In genomic region chr12:13004368-13004767, GRCh38 we compare ENCODE assay signal across 30 cellular contexts. TPM values are rescaled to one million over a fixed set of nuclear protein-coding genes. Genes with fewer than 3 reads are reported as not detected.
"Had no signal": no experiment of that assay in that cellular context is flagged by ENCODE, and none has a peak within 500 bp of the region (broad histone marks: within the 10 kb centered on the region; RNA-seq: fewer than 3 reads in every experiment).

No MANE protein-coding gene starts in this region.

- DNase-seq: activated B cell treated with CpG ODN at 0.5 μM for 24 hours; activated CD8-positive, alpha-beta memory T cell treated with anti-CD3 and anti-CD28 coated beads, Interleukin-2, amount 10 ng/mL, durations not matched to agents 7 days and 5 days; activated CD8-positive, alpha-beta T cell treated with anti-CD3 and anti-CD28 coated beads, Interleukin-2, amount 10 ng/mL, durations not matched to agents 7 days and 5 days; activated naive CD8-positive, alpha-beta T cell treated with anti-CD3 and anti-CD28 coated beads, Interleukin-2, amount 50 U/mL, for 24 hours; activated T-cell treated with anti-CD3 and anti-CD28 coated beads, Interleukin-2, amount 50 U/mL, for 48 hours; anterior cingulate cortex; dermis blood vessel endothelial cell; effector CD4-positive, alpha-beta T cell; esophagus squamous epithelium; gastrocnemius medialis; glutamatergic neuron; islet precursor cell; left ventricle myocardium inferior; naive B cell; ovary; right lobe of liver; stimulated activated CD4-positive, alpha-beta T cell treated with anti-CD3 and anti-CD28 coated beads, Interleukin-12 subunit alpha, Interleukin-12 subunit beta, amount 100 ng/mL, for 4 hours; stimulated activated CD4-positive, alpha-beta T cell treated with anti-CD3 and anti-CD28 coated beads, Interleukin-4, amount 100 ng/mL, for 1 hour; substantia nigra; T-helper 2 cell had no signal

- ATAC-seq: activated CD8-positive, alpha-beta memory T cell treated with anti-CD3 and anti-CD28 coated beads, Interleukin-2, amount 10 ng/mL, durations not matched to agents 7 days and 5 days; activated CD8-positive, alpha-beta T cell treated with anti-CD3 and anti-CD28 coated beads, Interleukin-2, amount 10 ng/mL, durations not matched to agents 7 days and 5 days; activated naive CD8-positive, alpha-beta T cell treated with anti-CD3 and anti-CD28 coated beads, Interleukin-2, amount 50 U/mL, for 24 hours; gastrocnemius medialis had no signal

- H3K27ac ChIP-seq: esophagus squamous epithelium, gastrocnemius medialis, hepatocyte, left ventricle myocardium inferior, ovary, vagina had no signal

- H3K4me2 ChIP-seq: hepatocyte had no signal

- H3K4me3 ChIP-seq: esophagus squamous epithelium, gastrocnemius medialis, hepatocyte, left ventricle myocardium inferior, ovary, right lobe of liver, skin epidermis, vagina had no signal

- H3K9me3 ChIP-seq: esophagus squamous epithelium, gastrocnemius medialis, left ventricle myocardium inferior, ovary, right lobe of liver, vagina had no signal

- H3K27me3 ChIP-seq: esophagus squamous epithelium, gastrocnemius medialis, hepatocyte, ovary, right lobe of liver, vagina had no signal

- H2AFZ ChIP-seq: hepatocyte had no signal

- H3K36me3 ChIP-seq: esophagus squamous epithelium, gastrocnemius medialis, left ventricle myocardium inferior, ovary, right lobe of liver, vagina had no signal

RNA-seq across cellular contexts. Expression of gene GPRC5D, which starts 52.4 kb away (rescaled TPM):
- total RNA-seq: activated CD8-positive, alpha-beta memory T cell treated with anti-CD3 and anti-CD28 coated beads, Interleukin-2, amount 10 ng/mL, durations not matched to agents 7 days and 5 days; activated CD8-positive, alpha-beta T cell treated with anti-CD3 and anti-CD28 coated beads, Interleukin-2, amount 10 ng/mL, durations not matched to agents 7 days and 5 days; activated T-helper 2 cell treated with anti-CD3 and anti-CD28 coated beads, Interferon-gamma antibody, Interleukin-2, Interleukin-4, amounts not matched to agents 10 μg/mL and 5 μg/mL and 100 μg/mL, durations not matched to agents 14 hours and 24 hours and 36 hours; bronchial epithelial cell; gastrocnemius medialis; hepatocyte; left ventricle myocardium inferior; lung microvascular endothelial cell; mesothelial cell of epicardium; progenitor cell of endocrine pancreas; renal cortical epithelial cell; right lobe of liver; vagina had no signal
- polyA plus RNA-seq: hepatocyte, neural cell had no signal
